Comparison of ENCODE assay signal across 15 cellular contexts in genomic region chr18:51049137-51049536, GRCh38. TPM values are rescaled to one million over a fixed set of nuclear protein-coding genes. Genes with fewer than 3 reads are reported as not detected.
DNase-seq lines count a peak whose midpoint lies in the region; ATAC-seq, FAIRE-seq and TF ChIP-seq lines count a peak whose summit lies in the region.
"Had no signal": no experiment of that assay in that cellular context is flagged by ENCODE, and none has a peak within 500 bp of the region (broad histone marks: within the 10 kb centered on the region; RNA-seq: fewer than 3 reads in every experiment).

No MANE protein-coding gene starts in this region.

- no peak overlapping the region for H3K18ac ChIP-seq in H1 (ENCODE audit: extremely low read depth, low read length)

- no peak overlapping the region for H2BK15ac ChIP-seq in H1 (ENCODE audit: low read length)

- H3F3A ChIP-seq in neural progenitor cell (ENCODE audit: low read depth): peaks cover 51% of the 10 kb centered on the region

- no peak overlapping the region for H3K4me3 Mint-ChIP-seq in activated T-cell treated with anti-CD3 and anti-CD28 coated beads, Interleukin-2, amount 50 U/mL, for 24 hours
- H3K4me3 Mint-ChIP-seq in activated T-cell treated with anti-CD3 and anti-CD28 coated beads, Interleukin-2, amount 50 U/mL, for 4 hours: no peak overlapping the region
- no peak overlapping the region for H3K4me3 Mint-ChIP-seq in neural progenitor cell
- H3K4me3 Mint-ChIP-seq in stimulated activated naive B cell treated with anti-CD40 and anti-IgM and Interleukin-4, amounts not matched to agents 10 μg/mL and 1 μg/mL and 100 μg/mL, for 72 hours: no peak overlapping the region
- H3K4me3 Mint-ChIP-seq: CD14-positive monocyte, HFFc6 had no signal

- H3K9ac ChIP-seq in H1 (replicated peaks in 1 of 4; ENCODE audit: extremely low read depth in 1 of 4, low read depth in 3 of 4, low read length in 3 of 4) (no peak overlapping the region), neural progenitor cell (no peak overlapping the region)

- H3K36me3 ChIP-seq in H1 (ENCODE audit: control insufficient read depth in 2 of 4, insufficient read depth in 4 of 4, low read length in 3 of 4): peaks cover 0 to 27% (median 8%) of the 10 kb centered on the region in 4 experiments; a peak in 3 of 8 replicates
- H3K36me3 ChIP-seq in neural progenitor cell: peaks cover 22% of the 10 kb centered on the region
- peaks cover 0 to 42% (median 5%) of the 10 kb centered on the region in 4 donors for H3K36me3 ChIP-seq in right lobe of liver

- TF ChIP-seq EP300 in H1 (IDR thresholded peaks at IDR 0.05; ENCODE audit: borderline replicate concordance in 1 of 2, low read depth in 2 of 2, low read length in 2 of 2): no peak

- DNase-seq in activated T-cell treated with anti-CD3 and anti-CD28 coated beads, Interleukin-2, amount 50 U/mL, for 24 hours: no peak
- DNase-seq in activated T-cell treated with anti-CD3 and anti-CD28 coated beads, Interleukin-2, amount 50 U/mL, for 4 hours: no peak
- no peak for DNase-seq in H1 (ENCODE audit: low read depth in 1 of 2, low spot score in 2 of 2)
- DNase-seq in neural progenitor cell (ENCODE audit: low spot score): no peak
- no peak for DNase-seq in activated gamma-delta T cell (lab: John Stamatoyannopoulos, UW)
- DNase-seq in stimulated activated naive B cell treated with anti-CD40 and anti-IgM and Interleukin-4, amounts not matched to agents 10 μg/mL and 1 μg/mL and 100 μg/mL, for 72 hours: no peak
- no peak for DNase-seq in right lobe of liver
- DNase-seq: GOT3, HFFc6, MM.1S, NCI-H1105, NCI-H187, NCI-H446 had no signal

- CTCF ChIA-PET in H1 (lab: Charles Lee; ENCODE audit: partially characterized antibody): interaction anchor here (0.9 to 3.1 kb wide), 2 partner anchors 18 to 229 kb away, joined by 3 to 12 read pairs; partner anchors contain the start of genes MRO and SMAD4

- TF ChIP-seq RAD21 in H1 (IDR thresholded peaks at IDR 0.05 in 1 of 2, conservative IDR thresholded peaks at IDR 0.05 in 1 of 2; ENCODE audit: low read depth in 2 of 2, low read length in 2 of 2): no peak

- H3K79me2 ChIP-seq in H1 (ENCODE audit: control insufficient read depth in 1 of 2, insufficient read depth in 2 of 2, low read length in 2 of 2) (peaks cover 0 to 57% of the 10 kb centered on the region in 2 experiments), neural progenitor cell (ENCODE audit: low read depth) (peaks cover 93% of the 10 kb centered on the region)

- H2AK5ac ChIP-seq in H1 (ENCODE audit: low read depth, low read length): no peak overlapping the region

- no peak for ATAC-seq in activated T-cell treated with anti-CD3 and anti-CD28 coated beads, Interleukin-2, amount 50 U/mL, for 4 hours
- no peak for ATAC-seq in stimulated activated naive B cell treated with anti-CD40 and anti-IgM and Interleukin-4, amounts not matched to agents 10 μg/mL and 1 μg/mL and 100 μg/mL, for 72 hours (replicated peaks)
- no peak for ATAC-seq in right lobe of liver

- H4K20me1 ChIP-seq in H1 (replicated peaks in 1 of 2; ENCODE audit: control insufficient read depth in 1 of 2, insufficient read depth in 2 of 2, low read length in 2 of 2) (peaks cover 0 to under 1% of the 10 kb centered on the region in 2 experiments), neural progenitor cell (ENCODE audit: low read depth) (peaks cover 52% of the 10 kb centered on the region)

- H3K27me3 ChIP-seq in H1 (replicated peaks in 1 of 4; ENCODE audit: control insufficient read depth in 3 of 4, extremely low read depth in 1 of 4, insufficient read depth in 3 of 4, low read length in 3 of 4) (no peaks in the 10 kb centered on the region), neural progenitor cell (no peaks in the 10 kb centered on the region), right lobe of liver (no peaks in the 10 kb centered on the region)

- H3K14ac ChIP-seq in H1 (ENCODE audit: insufficient read length): no peak overlapping the region

- H3K4me3 ChIP-seq in H1 (ENCODE audit: extremely low read depth in 1 of 4, insufficient read depth in 2 of 4, low read depth in 3 of 4, low read length in 4 of 4) (peak overlapping the region in 1 of 4 experiments; percentile 30; a peak in 1 of 8 replicates), neural progenitor cell (no peak overlapping the region), right lobe of liver (no peak overlapping the region)

- H3K27me3 Mint-ChIP-seq in activated T-cell treated with anti-CD3 and anti-CD28 coated beads, Interleukin-2, amount 50 U/mL, for 24 hours: no peaks in the 10 kb centered on the region
- no peaks in the 10 kb centered on the region for H3K27me3 Mint-ChIP-seq in activated T-cell treated with anti-CD3 and anti-CD28 coated beads, Interleukin-2, amount 50 U/mL, for 4 hours (ENCODE audit: low read depth)
- no peaks in the 10 kb centered on the region for H3K27me3 Mint-ChIP-seq in neural progenitor cell (ENCODE audit: insufficient read depth, low read depth)
- H3K27me3 Mint-ChIP-seq in stimulated activated naive B cell treated with anti-CD40 and anti-IgM and Interleukin-4, amounts not matched to agents 10 μg/mL and 1 μg/mL and 100 μg/mL, for 72 hours: no peaks in the 10 kb centered on the region

- H3K4me2 ChIP-seq in H1 (ENCODE audit: insufficient read depth in 1 of 2, low read depth in 2 of 2, low read length in 2 of 2): 0 out of 4 replicates have a peak overlapping the region, but pooled peaks of 1 of the 2 experiments have one; percentile 40
- H3K4me2 ChIP-seq in neural progenitor cell: no peak overlapping the region

- peaks cover 65% of the 10 kb centered on the region for H3K36me3 Mint-ChIP-seq in activated T-cell treated with anti-CD3 and anti-CD28 coated beads, Interleukin-2, amount 50 U/mL, for 24 hours (ENCODE audit: low read depth)
- H3K36me3 Mint-ChIP-seq in activated T-cell treated with anti-CD3 and anti-CD28 coated beads, Interleukin-2, amount 50 U/mL, for 4 hours (ENCODE audit: insufficient read depth): peaks cover 17% of the 10 kb centered on the region
- H3K36me3 Mint-ChIP-seq in neural progenitor cell: peaks cover 29% of the 10 kb centered on the region
- H3K36me3 Mint-ChIP-seq in stimulated activated naive B cell treated with anti-CD40 and anti-IgM and Interleukin-4, amounts not matched to agents 10 μg/mL and 1 μg/mL and 100 μg/mL, for 72 hours: peaks cover 11 to 27% of the 10 kb centered on the region in 2 donors

- no peak for TF ChIP-seq POLR2A in H1 (IDR thresholded peaks at IDR 0.05; ENCODE audit: control extremely low read depth in 1 of 2, low read depth in 2 of 2, low read length in 2 of 2)
- TF ChIP-seq POLR2A in right lobe of liver (IDR thresholded peaks at IDR 0.05): no peak

- H3K79me1 ChIP-seq in H1 (ENCODE audit: low read depth, low read length): no peaks in the 10 kb centered on the region

- H3K9me3 ChIP-seq in H1 (ENCODE audit: insufficient read depth in 2 of 2, low read depth in 1 of 2, low read length in 1 of 2) (no peaks in the 10 kb centered on the region), neural progenitor cell (ENCODE audit: low read depth) (no peaks in the 10 kb centered on the region), right lobe of liver (no peaks in the 10 kb centered on the region)

- FAIRE-seq in G401.6 (lab: Jason Lieb, UNC) (peak; percentile 53), H1 (lab: Jason Lieb, UNC) (no peak)

- peaks cover 0 to 27% (median 4%) of the 10 kb centered on the region in 4 experiments; a peak in 3 of 7 replicates for H3K4me1 ChIP-seq in H1 (replicated peaks in 1 of 4; ENCODE audit: control insufficient read depth in 3 of 4, insufficient read depth in 4 of 4, low read length in 3 of 4)
- peaks cover 19% of the 10 kb centered on the region for H3K4me1 ChIP-seq in neural progenitor cell
- peaks cover 0 to 26% (median 9%) of the 10 kb centered on the region in 4 donors for H3K4me1 ChIP-seq in right lobe of liver

- H3K4ac ChIP-seq in H1 (replicated peaks; ENCODE audit: insufficient read length, low read depth, low read length): no peak overlapping the region

- no peaks in the 10 kb centered on the region for H3K9me3 Mint-ChIP-seq in activated T-cell treated with anti-CD3 and anti-CD28 coated beads, Interleukin-2, amount 50 U/mL, for 24 hours
- no peaks in the 10 kb centered on the region for H3K9me3 Mint-ChIP-seq in activated T-cell treated with anti-CD3 and anti-CD28 coated beads, Interleukin-2, amount 50 U/mL, for 4 hours
- H3K9me3 Mint-ChIP-seq in neural progenitor cell: no peaks in the 10 kb centered on the region
- H3K9me3 Mint-ChIP-seq in stimulated activated naive B cell treated with anti-CD40 and anti-IgM and Interleukin-4, amounts not matched to agents 10 μg/mL and 1 μg/mL and 100 μg/mL, for 72 hours: no peaks in the 10 kb centered on the region
- H3K9me3 Mint-ChIP-seq: CD14-positive monocyte, HFFc6 had no signal

- H3K23ac ChIP-seq in H1 (ENCODE audit: insufficient read length): no peak overlapping the region

- H3K4me1 Mint-ChIP-seq in activated T-cell treated with anti-CD3 and anti-CD28 coated beads, Interleukin-2, amount 50 U/mL, for 24 hours (ENCODE audit: low read depth): peaks cover 56% of the 10 kb centered on the region
- H3K4me1 Mint-ChIP-seq in activated T-cell treated with anti-CD3 and anti-CD28 coated beads, Interleukin-2, amount 50 U/mL, for 4 hours (ENCODE audit: low read depth): peaks cover 46% of the 10 kb centered on the region
- H3K4me1 Mint-ChIP-seq in neural progenitor cell: peaks cover 5% of the 10 kb centered on the region
- H3K4me1 Mint-ChIP-seq in stimulated activated naive B cell treated with anti-CD40 and anti-IgM and Interleukin-4, amounts not matched to agents 10 μg/mL and 1 μg/mL and 100 μg/mL, for 72 hours: peaks cover 18 to 41% of the 10 kb centered on the region in 2 donors

- no peak overlapping the region for H3K27ac ChIP-seq in H1 (ENCODE audit: low read depth, low read length)
- H3K27ac ChIP-seq in neural progenitor cell: peak overlapping the region; percentile 56
- no peak overlapping the region for H3K27ac ChIP-seq in right lobe of liver

- H4K8ac ChIP-seq in H1 (ENCODE audit: extremely low read depth, insufficient read depth, low read length): no peak overlapping the region

- TF ChIP-seq CTCF in H1 (IDR thresholded peaks at IDR 0.05; ENCODE audit: control extremely low read depth in 1 of 3, insufficient read depth in 1 of 3, low read depth in 1 of 3, low read length in 3 of 3): no peak
- no peak for TF ChIP-seq CTCF in neural progenitor cell (IDR thresholded peaks at IDR 0.05)
- TF ChIP-seq CTCF in right lobe of liver (IDR thresholded peaks at IDR 0.05): no peak

- peak overlapping the region; percentile 98 for H4K5ac ChIP-seq in H1 (ENCODE audit: insufficient read length, low read depth, low read length)

- POLR2A ChIA-PET in H1 (lab: Charles Lee; ENCODE audit: partially characterized antibody): no interaction called here

- H4K91ac ChIP-seq in H1 (replicated peaks; ENCODE audit: insufficient read length, low read length): no peak overlapping the region

- no peak overlapping the region for H2BK5ac ChIP-seq in H1 (ENCODE audit: low read depth, low read length)

- no peak overlapping the region for H3K56ac ChIP-seq in H1 (replicated peaks; ENCODE audit: insufficient read length, low read depth, low read length)

- peak overlapping the region; percentile 76 for H3K27ac Mint-ChIP-seq in activated T-cell treated with anti-CD3 and anti-CD28 coated beads, Interleukin-2, amount 50 U/mL, for 24 hours
- H3K27ac Mint-ChIP-seq in neural progenitor cell: no peak overlapping the region
- no peak overlapping the region for H3K27ac Mint-ChIP-seq in stimulated activated naive B cell treated with anti-CD40 and anti-IgM and Interleukin-4, amounts not matched to agents 10 μg/mL and 1 μg/mL and 100 μg/mL, for 72 hours
- H3K27ac Mint-ChIP-seq: HFFc6 had no signal

- H2BK120ac ChIP-seq in H1 (replicated peaks; ENCODE audit: low read depth, low read length): no peak overlapping the region

- H2BK20ac ChIP-seq in H1 (ENCODE audit: low read length): no peak overlapping the region

- no peaks in the 10 kb centered on the region for H3K23me2 ChIP-seq in H1 (ENCODE audit: low read depth, low read length)

- intact Hi-C loops in right lobe of liver (cut with DNase I): no loop called here

- no peak overlapping the region for H2BK12ac ChIP-seq in H1 (ENCODE audit: low read depth, low read length)

- 10% methylated on average over 2 of the region's 2 CpGs; no CpG with 5 or more reads in 1 of the 2 experiments for WGBS in H1 (ENCODE audit: extremely low coverage in 1 of 2, insufficient coverage in 1 of 2, insufficient read length in 1 of 2, insufficient replicate concordance in 2 of 2, low coverage in 1 of 2, low lambda C conversion rate in 2 of 2, missing lambda C conversion rate in 1 of 2), 2 experiments
- 93% methylated on average over 2 of the region's 2 CpGs for WGBS in right lobe of liver (ENCODE audit: insufficient coverage, low coverage, low lambda C conversion rate, missing lambda C conversion rate)

- H2AFZ ChIP-seq in H1 (ENCODE audit: low read length) (no peak overlapping the region), neural progenitor cell (replicated peaks) (no peak overlapping the region)

RNA-seq across cellular contexts. Expression of gene SMAD4, which starts 19.1 kb away (rescaled TPM):
- 10 to 100 TPM; 58.6 to 60.7 (median 59.6) TPM for total RNA-seq in activated T-cell treated with anti-CD3 and anti-CD28 coated beads, Interleukin-2, amount 50 U/mL, for 4 hours
- total RNA-seq in H1 (2021; fragmentation: NEBNext Ultra II Directional; extraction: Animal tissue kit (Norgen Biotek cat#: 25700)): 134 and 139 TPM in 2 replicates
- 67.9 and 86.5 TPM in 2 replicates for polyA plus RNA-seq in H1 (2011; rRNA removed)
- 79.3 TPM for polyA plus RNA-seq in H1 (2011; cell fraction: cytosol; rRNA removed)
- 60.8 TPM for polyA plus RNA-seq in H1 (2011; cell fraction: nucleus; rRNA removed)
- 58.3 to 84.0 TPM (median 74.5 TPM) in 4 replicates for polyA plus RNA-seq in H1 (2012, experiment 1 of 2)
- polyA plus RNA-seq in H1 (2012, experiment 2 of 2): 5.9 TPM
- polyA plus RNA-seq in H1 (2013, experiment 1 of 2): 40.2 TPM
- 39.7 TPM for polyA plus RNA-seq in H1 (2013, experiment 2 of 2)
- polyA minus RNA-seq in H1 (2011; rRNA and poly(A)+ RNA removed): 370 and 522 TPM in 2 replicates
- polyA minus RNA-seq in H1 (2011; cell fraction: cytosol; rRNA and poly(A)+ RNA removed): 94.2 TPM
- 92.4 TPM for polyA minus RNA-seq in H1 (2011; cell fraction: nucleus; rRNA and poly(A)+ RNA removed)
- total RNA-seq in neural progenitor cell (ENCODE audit: low replicate concordance): 168 and 310 TPM in 2 replicates
- total RNA-seq in right lobe of liver: 10 to 100 TPM; 40.8 to 71.9 (median 56.6) TPM
